ENCODE assay signal across 1 cellular context in genomic region chr17:14245002-14245401, GRCh38.
TF ChIP-seq lines count a peak whose summit lies in the region.

No MANE protein-coding gene starts in this region.

TF ChIP-seq in H1, 55 proteins besides CTCF, POLR2A, EP300 and RAD21:
- TF ChIP-seq BCL11A (IDR thresholded peaks at IDR 0.05; ENCODE audit: low read depth in 2 of 2, low read length in 2 of 2) (no peak), SP4 (IDR thresholded peaks at IDR 0.05; ENCODE audit: low read length) (no peak), KDM1A (IDR thresholded peaks at IDR 0.05; ENCODE audit: borderline replicate concordance, low read length) (no peak)
